Comparison of ENCODE assay signal across 29 cellular contexts in the genomic region with DNA sequence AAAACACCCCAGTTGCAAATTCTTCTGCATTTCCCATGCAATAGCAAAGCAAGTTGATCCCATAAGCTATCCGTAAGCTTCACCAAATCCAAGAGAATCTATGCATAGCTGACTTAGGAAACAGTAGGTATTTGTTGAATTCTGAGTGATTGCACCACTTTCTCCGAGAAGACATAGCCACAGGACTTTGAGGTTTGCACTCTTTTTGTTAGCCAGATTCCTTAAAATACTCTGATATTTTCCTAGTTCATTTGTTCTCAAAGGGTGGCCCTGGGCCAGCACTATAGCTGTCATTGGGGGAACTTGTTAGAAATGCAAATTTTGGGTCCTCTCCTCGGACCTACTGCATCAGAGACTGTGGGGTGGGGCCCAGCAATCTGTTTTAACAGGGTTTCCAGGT.
DNase-seq lines count a peak whose midpoint lies in the region; ATAC-seq, FAIRE-seq and TF ChIP-seq lines count a peak whose summit lies in the region.
"Had no signal": no experiment of that assay in that cellular context is flagged by ENCODE, and none has a peak within 500 bp of the region (broad histone marks: within the 10 kb centered on the region; RNA-seq: fewer than 3 reads in every experiment).

No MANE protein-coding gene starts in this region.

- peaks cover 15% of the 10 kb centered on the region for H3K4me1 Mint-ChIP-seq in astrocyte (ENCODE audit: low read depth, unreplicated experiment)
- H3K4me1 Mint-ChIP-seq: activated B cell treated with CpG ODN at 0.5 μM for 24 hours; activated CD8-positive, alpha-beta memory T cell treated with anti-CD3 and anti-CD28 coated beads, Interleukin-2, amount 10 ng/mL, durations not matched to agents 7 days and 5 days; immature natural killer cell had no signal

- peak; percentile 49 for ATAC-seq in sciatic nerve
- no peak for ATAC-seq in omental fat pad (ENCODE audit: low FRiP score)
- ATAC-seq: activated CD8-positive, alpha-beta memory T cell treated with anti-CD3 and anti-CD28 coated beads, Interleukin-2, amount 10 ng/mL, durations not matched to agents 7 days and 5 days; GM12878; stimulated activated naive CD8-positive, alpha-beta T cell treated with anti-CD3 and anti-CD28 coated beads, Interleukin-15, Interleukin-2, amounts not matched to agents 100 U/mL and 50 U/mL, for 24 hours had no signal

- FAIRE-seq in astrocyte (lab: Jason Lieb, UNC) = no peak
- FAIRE-seq: GM12878, GM19239 had no signal

- no peaks in the 10 kb centered on the region for H4K20me1 ChIP-seq in astrocyte (ENCODE audit: insufficient read depth, low read length)
- H4K20me1 ChIP-seq: BLaER1 had no signal

- no peaks in the 10 kb centered on the region for H3K9me3 Mint-ChIP-seq in astrocyte (ENCODE audit: unreplicated experiment)
- H3K9me3 Mint-ChIP-seq: activated B cell treated with CpG ODN at 0.5 μM for 24 hours had no signal

- WGBS in testis, 2 donors = 62 to 69% methylated on average over 3 of the region's 3 CpGs

- TF ChIP-seq CTCF in astrocyte (IDR thresholded peaks at IDR 0.05; ENCODE audit: insufficient read depth, low read depth, low read length) = no peak
- TF ChIP-seq CTCF in fibroblast of the aortic adventitia (IDR thresholded peaks at IDR 0.05; ENCODE audit: insufficient read depth, low read length) = no peak
- TF ChIP-seq CTCF in testis (IDR thresholded peaks at IDR 0.05) = no peak
- TF ChIP-seq CTCF in omental fat pad (IDR thresholded peaks at IDR 0.05) = no peak

- peaks cover 3% of the 10 kb centered on the region for H3K27me3 Mint-ChIP-seq in astrocyte (ENCODE audit: low read depth, unreplicated experiment)

- peaks cover 4% of the 10 kb centered on the region for H3K36me3 Mint-ChIP-seq in astrocyte (ENCODE audit: low read depth, unreplicated experiment)
- H3K36me3 Mint-ChIP-seq: activated CD8-positive, alpha-beta memory T cell treated with anti-CD3 and anti-CD28 coated beads, Interleukin-2, amount 10 ng/mL, durations not matched to agents 7 days and 5 days; immature natural killer cell had no signal

- no peak overlapping the region for H2AFZ ChIP-seq in astrocyte (ENCODE audit: low read depth, low read length)
- H2AFZ ChIP-seq: parathyroid adenoma had no signal

- H3K4me1 ChIP-seq in astrocyte (ENCODE audit: insufficient read depth, low read length) = peaks cover 8% of the 10 kb centered on the region
- H3K4me1 ChIP-seq in testis = no peaks in the 10 kb centered on the region
- H3K4me1 ChIP-seq: BLaER1, parathyroid adenoma had no signal

- H3K9me3 ChIP-seq in astrocyte (ENCODE audit: insufficient read depth, low read depth, low read length) (no peaks in the 10 kb centered on the region), testis (no peaks in the 10 kb centered on the region)
- H3K9me3 ChIP-seq: BLaER1, right atrium auricular region had no signal

- DNase-seq in AG20443 (ENCODE audit: low spot score) = peak; percentile 22
- peak; percentile 79 for DNase-seq in astrocyte (ENCODE audit: low read depth)
- peak; percentile 69 for DNase-seq in fibroblast of the aortic adventitia (ENCODE audit: low read depth)
- no peak for DNase-seq in sciatic nerve (ENCODE audit: low spot score)
- DNase-seq in testis = no peak
- no peak for DNase-seq in cerebellar nuclear complex (lab: John Stamatoyannopoulos, UW)
- DNase-seq in NCI-H345 (lab: John Stamatoyannopoulos, UW) = no peak
- no peak for DNase-seq in omental fat pad (ENCODE audit: low spot score)
- DNase-seq: activated B cell treated with CpG ODN at 0.5 μM for 24 hours; activated CD8-positive, alpha-beta memory T cell treated with anti-CD3 and anti-CD28 coated beads, Interleukin-2, amount 10 ng/mL, durations not matched to agents 7 days and 5 days; activated naive CD4-positive, alpha-beta T cell; cortex of kidney; immature natural killer cell; left cardiac atrium; NCI-H1930; nephron progenitor cell; stimulated activated CD4-positive, alpha-beta T cell treated with anti-CD3 and anti-CD28 coated beads, Interleukin-2, amount 100 ng/mL, for 24 hours; stimulated activated naive CD8-positive, alpha-beta T cell treated with anti-CD3 and anti-CD28 coated beads, Interleukin-15, Interleukin-2, amounts not matched to agents 100 U/mL and 50 U/mL, for 24 hours; T-helper 1 cell had no signal

- peak overlapping the region; percentile 37 for H3K4me2 ChIP-seq in astrocyte (ENCODE audit: low read length)
- H3K4me2 ChIP-seq: BLaER1, KMS-11 had no signal

- TF ChIP-seq POLR2A in testis (IDR thresholded peaks at IDR 0.05) = no peak

- H3K27me3 ChIP-seq in astrocyte (ENCODE audit: insufficient read depth, low read length) (no peaks in the 10 kb centered on the region), testis (no peaks in the 10 kb centered on the region)
- H3K27me3 ChIP-seq: BLaER1, MG63, right atrium auricular region had no signal

- H3K27ac Mint-ChIP-seq in astrocyte (ENCODE audit: unreplicated experiment) = peak overlapping the region; percentile 56
- H3K27ac Mint-ChIP-seq: activated B cell treated with CpG ODN at 0.5 μM for 24 hours; activated CD8-positive, alpha-beta memory T cell treated with anti-CD3 and anti-CD28 coated beads, Interleukin-2, amount 10 ng/mL, durations not matched to agents 7 days and 5 days; immature natural killer cell had no signal

- H3K27ac ChIP-seq in astrocyte (ENCODE audit: low read depth, low read length) = peak overlapping the region; percentile 11
- H3K27ac ChIP-seq in testis = no peak overlapping the region
- H3K27ac ChIP-seq: BLaER1, HL-60, KMS-11, parathyroid adenoma, right atrium auricular region, SK-N-MC had no signal

- H3K36me3 ChIP-seq in astrocyte (ENCODE audit: insufficient read depth, low read length) (no peaks in the 10 kb centered on the region), testis (ENCODE audit: low read depth, missing control alignments) (no peaks in the 10 kb centered on the region)
- H3K36me3 ChIP-seq: BLaER1, MG63, right atrium auricular region had no signal

- intact Hi-C loops in sciatic nerve (cut with DNase I) (no loop called here), testis (cut with DNase I; ENCODE audit: low total_unique reads) (no loop called here)

- peak overlapping the region; percentile 3 for H3K9ac ChIP-seq in astrocyte (ENCODE audit: low read length)
- H3K9ac ChIP-seq: BLaER1, KMS-11, parathyroid adenoma had no signal

- no peak overlapping the region for H3K4me3 ChIP-seq in astrocyte (ENCODE audit: insufficient read depth, low read depth, low read length)
- no peak overlapping the region for H3K4me3 ChIP-seq in fibroblast of the aortic adventitia (ENCODE audit: low read depth, low read length)
- no peak overlapping the region for H3K4me3 ChIP-seq in testis
- H3K4me3 ChIP-seq: BLaER1, GM12878, lung, MG63, right atrium auricular region, SK-N-MC had no signal

- no peak overlapping the region for H3K4me3 Mint-ChIP-seq in astrocyte (ENCODE audit: unreplicated experiment)
- H3K4me3 Mint-ChIP-seq: activated B cell treated with CpG ODN at 0.5 μM for 24 hours; activated CD8-positive, alpha-beta memory T cell treated with anti-CD3 and anti-CD28 coated beads, Interleukin-2, amount 10 ng/mL, durations not matched to agents 7 days and 5 days; immature natural killer cell; nephron progenitor cell had no signal

- H3K79me2 ChIP-seq in astrocyte (ENCODE audit: insufficient read depth, low read length) = no peaks in the 10 kb centered on the region

Comparison
In these comparisons a context has a peak if more than half of its experiments do, and no peak if none do; other contexts are left out.
1. DNase-seq: peak in AG20443 (single experiment), astrocyte (single experiment) and fibroblast of the aortic adventitia (single experiment); none in sciatic nerve (single experiment), testis (single experiment), cerebellar nuclear complex (0 of 2), NCI-H345 (single experiment) and omental fat pad (single experiment).